In the genomic region with DNA sequence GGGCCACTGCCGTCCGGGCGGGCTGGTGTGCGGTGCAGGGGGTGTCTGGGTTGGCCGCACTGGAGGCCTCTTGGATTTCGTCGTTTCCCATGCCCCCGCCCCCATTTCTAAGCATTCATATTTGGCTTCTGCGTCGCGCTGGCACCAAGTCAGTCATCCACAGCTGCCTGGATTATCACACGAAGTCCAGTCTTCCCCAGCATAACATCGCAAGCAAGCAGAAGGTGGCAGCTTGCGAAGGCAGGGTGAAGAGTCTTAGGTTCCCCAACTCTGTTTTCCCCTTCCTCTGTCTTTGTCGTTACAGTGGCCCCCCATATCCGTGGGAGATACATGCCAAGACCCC, we compare ENCODE assay signal across 10 cellular contexts. TPM values are rescaled to one million over a fixed set of nuclear protein-coding genes. Genes with fewer than 3 reads are reported as not detected.
DNase-seq lines count a peak whose midpoint lies in the region; FAIRE-seq and TF ChIP-seq lines count a peak whose summit lies in the region.
"Had no signal": no experiment of that assay in that cellular context is flagged by ENCODE, and none has a peak within 500 bp of the region (broad histone marks: within the 10 kb centered on the region; RNA-seq: fewer than 3 reads in every experiment).

No MANE protein-coding gene starts in this region.

- H4K20me1 ChIP-seq in smooth muscle cell (ENCODE audit: low read depth), result no peaks in the 10 kb centered on the region

- DNase-seq in choroid plexus epithelial cell (ENCODE audit: low read depth), result no peak
- DNase-seq in kidney epithelial cell (ENCODE audit: low read depth), result no peak
- DNase-seq in smooth muscle cell (lab: John Stamatoyannopoulos, UW; ENCODE audit: unreplicated experiment), result no peak
- DNase-seq in activated CD4-positive, alpha-beta T cell treated with anti-CD3 and anti-CD28 coated beads for 1 hour, result no peak
- DNase-seq in NCI-H2171 (lab: John Stamatoyannopoulos, UW), result no peak
- DNase-seq in NCI-H1436 (lab: John Stamatoyannopoulos, UW), result no peak
- no peak for DNase-seq in kidney
- DNase-seq: activated T-cell treated with anti-CD3 and anti-CD28 coated beads, Interleukin-2, amount 50 U/mL, for 72 hours; SHP77 had no signal

- peaks cover 9% of the 10 kb centered on the region; the same call in 1 of the 2 replicates for H3K27me3 ChIP-seq in HUES6 (ENCODE audit: control insufficient read depth, insufficient read depth, low read length)
- peaks cover 5% of the 10 kb centered on the region for H3K27me3 ChIP-seq in kidney epithelial cell (ENCODE audit: control insufficient read depth, insufficient read depth, low read length)
- H3K27me3 ChIP-seq in smooth muscle cell (ENCODE audit: low read depth), result no peaks in the 10 kb centered on the region

- peak overlapping the region; percentile 59 for H2AFZ ChIP-seq in smooth muscle cell (ENCODE audit: low read depth)

- H3K9me3 ChIP-seq in HUES6 (ENCODE audit: control insufficient read depth, insufficient read depth, low read depth, low read length) (no peaks in the 10 kb centered on the region), smooth muscle cell (replicated peaks; ENCODE audit: low read depth) (no peaks in the 10 kb centered on the region), kidney (ENCODE audit: control insufficient read depth in 1 of 2, low read length in 2 of 2) (no peaks in the 10 kb centered on the region)

- H3K9ac ChIP-seq in HUES6 (ENCODE audit: low read length), result no peak overlapping the region
- H3K9ac ChIP-seq in smooth muscle cell (ENCODE audit: low read depth), result no peak overlapping the region
- H3K9ac ChIP-seq in kidney (ENCODE audit: low read length in 2 of 2), result no peak overlapping the region

- H3K4me1 ChIP-seq in HUES6 (ENCODE audit: control insufficient read depth, insufficient read depth, low read length) (peaks cover 22% of the 10 kb centered on the region), smooth muscle cell (ENCODE audit: low read depth) (no peaks in the 10 kb centered on the region), kidney (ENCODE audit: control insufficient read depth in 1 of 2, insufficient read depth in 1 of 2, low read depth in 1 of 2, low read length in 2 of 2) (no peaks in the 10 kb centered on the region)

- WGBS in smooth muscle cell (ENCODE audit: low lambda C conversion rate), result 28% methylated on average over 16 of the region's 16 CpGs

- H3F3A ChIP-seq in smooth muscle cell (ENCODE audit: low read depth), result no peaks in the 10 kb centered on the region

- H3K27ac ChIP-seq in HUES6 (ENCODE audit: low read depth, low read length) (no peak overlapping the region), smooth muscle cell (ENCODE audit: low read depth) (no peak overlapping the region), kidney (ENCODE audit: low read depth in 2 of 2, low read length in 2 of 2) (no peak overlapping the region)

- H3K4me2 ChIP-seq in smooth muscle cell, result peak overlapping the region; percentile 88

- FAIRE-seq in kidney (lab: Jason Lieb, UNC), result no peak

- no peaks in the 10 kb centered on the region for H3K79me2 ChIP-seq in smooth muscle cell (ENCODE audit: low read depth)

- TF ChIP-seq CTCF in choroid plexus epithelial cell (conservative IDR thresholded peaks at IDR 0.05; ENCODE audit: low read depth, low read length), result no peak
- no peak for TF ChIP-seq CTCF in kidney epithelial cell (IDR thresholded peaks at IDR 0.05; ENCODE audit: insufficient read depth, low read length, poor library complexity, severe bottlenecking)
- no peak for TF ChIP-seq CTCF in smooth muscle cell (IDR thresholded peaks at IDR 0.05; ENCODE audit: borderline replicate concordance, insufficient read depth, poor library complexity, severe bottlenecking)
- TF ChIP-seq CTCF in kidney (IDR thresholded peaks at IDR 0.05; ENCODE audit: borderline replicate concordance, extremely low read depth, insufficient read depth), result no peak

- peak overlapping the region; percentile 65 for H3K4me3 ChIP-seq in HUES6 (ENCODE audit: low read depth, low read length)
- peak overlapping the region; percentile 41 for H3K4me3 ChIP-seq in choroid plexus epithelial cell (ENCODE audit: low read depth, low read length)
- H3K4me3 ChIP-seq in kidney epithelial cell (ENCODE audit: low read depth, low read length), result peak overlapping the region; percentile 23
- peak overlapping the region; percentile 51 for H3K4me3 ChIP-seq in smooth muscle cell
- no peak overlapping the region for H3K4me3 ChIP-seq in kidney (ENCODE audit: low read length in 2 of 2)

- intact Hi-C loops in kidney (cut with DNase I), result no loop called here

- H3K36me3 ChIP-seq in HUES6 (ENCODE audit: control insufficient read depth, insufficient read depth, low read length), result no peaks in the 10 kb centered on the region
- H3K36me3 ChIP-seq in kidney epithelial cell (ENCODE audit: control insufficient read depth, insufficient read depth, low read length), result no peaks in the 10 kb centered on the region
- H3K36me3 ChIP-seq in smooth muscle cell (ENCODE audit: low read depth), result no peaks in the 10 kb centered on the region
- no peaks in the 10 kb centered on the region for H3K36me3 ChIP-seq in kidney (ENCODE audit: control insufficient read depth in 1 of 2, insufficient read depth in 2 of 2, low read length in 2 of 2)

RNA-seq across cellular contexts. Expression of a gene that starts 43.5 kb away (rescaled TPM):
- total RNA-seq in kidney epithelial cell (73.7 and 80.8 TPM in 2 replicates), smooth muscle cell (29.4 and 38.2 TPM in 2 replicates), kidney (57.4 TPM)
- polyA plus RNA-seq in smooth muscle cell (31.1 and 43.6 TPM in 2 replicates), kidney (ENCODE audit: insufficient read depth, low read depth, low replicate concordance) (29.7 TPM)

Comparison
In these comparisons a context has a peak if more than half of its experiments do, and no peak if none do; other contexts are left out.
1. H3K4me3 ChIP-seq: peak in HUES6 (single experiment), choroid plexus epithelial cell (single experiment), kidney epithelial cell (single experiment) and smooth muscle cell (single experiment); none in kidney (0 of 2).